In the genomic region with DNA sequence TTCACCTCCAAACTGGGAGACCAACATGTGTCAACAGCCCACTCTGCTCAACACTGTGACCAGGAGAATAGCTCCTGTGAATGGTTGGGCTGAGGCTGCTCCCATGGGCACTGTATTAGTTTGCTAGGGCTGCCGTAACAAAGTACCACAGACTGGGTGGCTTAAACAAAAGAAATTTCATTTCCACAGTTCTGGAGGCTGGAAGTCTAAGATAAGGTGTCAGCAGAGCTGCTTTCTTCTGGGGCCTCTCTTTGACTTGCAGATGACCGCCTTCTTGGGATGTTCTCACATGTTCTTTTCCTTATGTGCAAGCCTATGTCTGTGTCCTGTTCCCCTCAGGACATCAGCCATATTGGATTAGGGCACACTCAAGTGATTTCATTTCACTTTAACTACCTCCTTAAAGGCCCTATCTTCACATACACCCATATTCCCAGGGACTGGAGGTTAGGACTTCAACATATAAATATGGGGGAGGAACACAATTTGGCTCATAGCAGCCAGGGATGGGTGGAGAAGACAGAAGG, we compare ENCODE assay signal across 2 cellular contexts.
TF ChIP-seq lines count a peak whose summit lies in the region.

No MANE protein-coding gene starts in this region.

TF ChIP-seq in GM23338, 12 proteins besides CTCF, POLR2A, EP300 and RAD21 (continued from another document and continues in another):
- TF ChIP-seq CREB1 (CRISPR knock-in tag; IDR thresholded peaks at IDR 0.05; ENCODE audit: low read depth) (no peak), JUNB (IDR thresholded peaks at IDR 0.05; ENCODE audit: unreplicated experiment) (no peak), POLR2AphosphoS5 (IDR thresholded peaks at IDR 0.05; ENCODE audit: low read depth) (no peak), ZNF114 (CRISPR knock-in tag; IDR thresholded peaks at IDR 0.05) (no peak), REST (IDR thresholded peaks at IDR 0.05; ENCODE audit: unreplicated experiment) (no peak), STAT1 (IDR thresholded peaks at IDR 0.05; ENCODE audit: unreplicated experiment) (no peak), ZNF462 (CRISPR knock-in tag; IDR thresholded peaks at IDR 0.05) (no peak), EZH2 (IDR thresholded peaks at IDR 0.05; ENCODE audit: low read depth, unreplicated experiment) (no peak)
- TF ChIP-seq, protein P1, sequence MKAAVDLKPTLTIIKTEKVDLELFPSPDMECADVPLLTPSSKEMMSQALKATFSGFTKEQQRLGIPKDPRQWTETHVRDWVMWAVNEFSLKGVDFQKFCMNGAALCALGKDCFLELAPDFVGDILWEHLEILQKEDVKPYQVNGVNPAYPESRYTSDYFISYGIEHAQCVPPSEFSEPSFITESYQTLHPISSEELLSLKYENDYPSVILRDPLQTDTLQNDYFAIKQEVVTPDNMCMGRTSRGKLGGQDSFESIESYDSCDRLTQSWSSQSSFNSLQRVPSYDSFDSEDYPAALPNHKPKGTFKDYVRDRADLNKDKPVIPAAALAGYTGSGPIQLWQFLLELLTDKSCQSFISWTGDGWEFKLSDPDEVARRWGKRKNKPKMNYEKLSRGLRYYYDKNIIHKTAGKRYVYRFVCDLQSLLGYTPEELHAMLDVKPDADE (IDR thresholded peaks at IDR 0.05), result no peak

TF ChIP-seq in WTC11, 78 proteins besides CTCF, POLR2A, EP300 and RAD21 (continued from another document):
- TF ChIP-seq, protein P2, sequence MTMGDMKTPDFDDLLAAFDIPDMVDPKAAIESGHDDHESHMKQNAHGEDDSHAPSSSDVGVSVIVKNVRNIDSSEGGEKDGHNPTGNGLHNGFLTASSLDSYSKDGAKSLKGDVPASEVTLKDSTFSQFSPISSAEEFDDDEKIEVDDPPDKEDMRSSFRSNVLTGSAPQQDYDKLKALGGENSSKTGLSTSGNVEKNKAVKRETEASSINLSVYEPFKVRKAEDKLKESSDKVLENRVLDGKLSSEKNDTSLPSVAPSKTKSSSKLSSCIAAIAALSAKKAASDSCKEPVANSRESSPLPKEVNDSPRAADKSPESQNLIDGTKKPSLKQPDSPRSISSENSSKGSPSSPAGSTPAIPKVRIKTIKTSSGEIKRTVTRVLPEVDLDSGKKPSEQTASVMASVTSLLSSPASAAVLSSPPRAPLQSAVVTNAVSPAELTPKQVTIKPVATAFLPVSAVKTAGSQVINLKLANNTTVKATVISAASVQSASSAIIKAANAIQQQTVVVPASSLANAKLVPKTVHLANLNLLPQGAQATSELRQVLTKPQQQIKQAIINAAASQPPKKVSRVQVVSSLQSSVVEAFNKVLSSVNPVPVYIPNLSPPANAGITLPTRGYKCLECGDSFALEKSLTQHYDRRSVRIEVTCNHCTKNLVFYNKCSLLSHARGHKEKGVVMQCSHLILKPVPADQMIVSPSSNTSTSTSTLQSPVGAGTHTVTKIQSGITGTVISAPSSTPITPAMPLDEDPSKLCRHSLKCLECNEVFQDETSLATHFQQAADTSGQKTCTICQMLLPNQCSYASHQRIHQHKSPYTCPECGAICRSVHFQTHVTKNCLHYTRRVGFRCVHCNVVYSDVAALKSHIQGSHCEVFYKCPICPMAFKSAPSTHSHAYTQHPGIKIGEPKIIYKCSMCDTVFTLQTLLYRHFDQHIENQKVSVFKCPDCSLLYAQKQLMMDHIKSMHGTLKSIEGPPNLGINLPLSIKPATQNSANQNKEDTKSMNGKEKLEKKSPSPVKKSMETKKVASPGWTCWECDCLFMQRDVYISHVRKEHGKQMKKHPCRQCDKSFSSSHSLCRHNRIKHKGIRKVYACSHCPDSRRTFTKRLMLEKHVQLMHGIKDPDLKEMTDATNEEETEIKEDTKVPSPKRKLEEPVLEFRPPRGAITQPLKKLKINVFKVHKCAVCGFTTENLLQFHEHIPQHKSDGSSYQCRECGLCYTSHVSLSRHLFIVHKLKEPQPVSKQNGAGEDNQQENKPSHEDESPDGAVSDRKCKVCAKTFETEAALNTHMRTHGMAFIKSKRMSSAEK (CRISPR knock-in tag; IDR thresholded peaks at IDR 0.05; ENCODE audit: borderline replicate concordance), result no peak
- TF ChIP-seq, protein P3, sequence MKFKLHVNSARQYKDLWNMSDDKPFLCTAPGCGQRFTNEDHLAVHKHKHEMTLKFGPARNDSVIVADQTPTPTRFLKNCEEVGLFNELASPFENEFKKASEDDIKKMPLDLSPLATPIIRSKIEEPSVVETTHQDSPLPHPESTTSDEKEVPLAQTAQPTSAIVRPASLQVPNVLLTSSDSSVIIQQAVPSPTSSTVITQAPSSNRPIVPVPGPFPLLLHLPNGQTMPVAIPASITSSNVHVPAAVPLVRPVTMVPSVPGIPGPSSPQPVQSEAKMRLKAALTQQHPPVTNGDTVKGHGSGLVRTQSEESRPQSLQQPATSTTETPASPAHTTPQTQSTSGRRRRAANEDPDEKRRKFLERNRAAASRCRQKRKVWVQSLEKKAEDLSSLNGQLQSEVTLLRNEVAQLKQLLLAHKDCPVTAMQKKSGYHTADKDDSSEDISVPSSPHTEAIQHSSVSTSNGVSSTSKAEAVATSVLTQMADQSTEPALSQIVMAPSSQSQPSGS (CRISPR knock-in tag; IDR thresholded peaks at IDR 0.05; ENCODE audit: borderline replicate concordance, low read depth), result no peak
- no peak for TF ChIP-seq HMGA2 (CRISPR knock-in tag; IDR thresholded peaks at IDR 0.05)
- no peak for TF ChIP-seq JUN (CRISPR knock-in tag; IDR thresholded peaks at IDR 0.05)
- TF ChIP-seq NFATC4 (CRISPR knock-in tag; IDR thresholded peaks at IDR 0.05), result no peak
